9 cellular contexts compared by ENCODE assay signal in the genomic region with DNA sequence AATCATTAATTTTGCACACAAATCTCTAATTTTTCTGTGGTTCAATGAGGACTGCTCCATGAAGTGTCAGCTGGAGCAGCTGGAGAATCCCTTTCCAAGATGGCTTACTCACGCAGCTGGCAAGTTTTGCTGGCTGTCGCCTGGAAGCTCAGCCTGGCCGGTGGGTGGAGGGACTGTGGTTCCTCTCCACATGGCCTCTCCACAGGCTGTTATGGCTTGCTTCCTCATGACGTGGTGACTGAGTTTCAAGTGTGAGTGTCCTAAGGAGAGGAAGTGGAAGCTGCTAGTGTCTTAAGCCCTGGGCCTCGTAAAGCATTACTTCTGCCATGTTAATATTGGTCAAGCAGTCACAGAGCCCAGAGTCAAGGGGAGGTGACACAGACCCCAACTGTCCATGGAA. TPM values are rescaled to one million over a fixed set of nuclear protein-coding genes. Genes with fewer than 3 reads are reported as not detected.
DNase-seq lines count a peak whose midpoint lies in the region; ATAC-seq and TF ChIP-seq lines count a peak whose summit lies in the region.
"Had no signal": no experiment of that assay in that cellular context is flagged by ENCODE, and none has a peak within 500 bp of the region (broad histone marks: within the 10 kb centered on the region; RNA-seq: fewer than 3 reads in every experiment).

No MANE protein-coding gene starts in this region.

- no peaks in the 10 kb centered on the region for H3K4me1 Mint-ChIP-seq in stimulated activated effector memory CD8-positive, alpha-beta T cell treated with anti-CD3 and anti-CD28 coated beads, Interleukin-12 subunit alpha, Interleukin-12 subunit beta, amount 100 ng/mL, for 72 hours

- H3K27ac ChIP-seq in psoas muscle = no peak overlapping the region

- H3K4me3 ChIP-seq in foreskin fibroblast (ENCODE audit: low read depth in 1 of 2, low read length in 2 of 2) (no peak overlapping the region), psoas muscle (no peak overlapping the region)

- no peaks in the 10 kb centered on the region for H3K36me3 Mint-ChIP-seq in stimulated activated effector memory CD8-positive, alpha-beta T cell treated with anti-CD3 and anti-CD28 coated beads, Interleukin-12 subunit alpha, Interleukin-12 subunit beta, amount 100 ng/mL, for 72 hours

- 34 to 50% (median 46%) methylated on average over 5 of the region's 5 CpGs for WGBS in psoas muscle, 3 donors

- no peak overlapping the region for H3K27ac Mint-ChIP-seq in stimulated activated effector memory CD8-positive, alpha-beta T cell treated with anti-CD3 and anti-CD28 coated beads, Interleukin-12 subunit alpha, Interleukin-12 subunit beta, amount 100 ng/mL, for 72 hours
- H3K27ac Mint-ChIP-seq: H9 had no signal

- no peaks in the 10 kb centered on the region for H3K9me3 ChIP-seq in psoas muscle

- DNase-seq in GM03348 (ENCODE audit: low spot score) (peak; percentile 86), RPMI7951 (ENCODE audit: low read depth) (peak; percentile 55), foreskin fibroblast (peak; percentile 65 to 77), psoas muscle (peak; percentile 73 to 83), GOT3 (lab: John Stamatoyannopoulos, UW) (no peak)
- no peak for DNase-seq in stimulated activated effector memory CD8-positive, alpha-beta T cell treated with anti-CD3 and anti-CD28 coated beads, Interleukin-12 subunit alpha, Interleukin-12 subunit beta, amount 100 ng/mL, for 72 hours (ENCODE audit: low spot score in 2 of 2)
- DNase-seq: H9 had no signal

- intact Hi-C loops in psoas muscle (cut with DNase I) = loop anchor here in 1 of 2 donors (10.0 kb wide), 1 partner anchor 487 kb away; no protein-coding TSS in a partner anchor

- ATAC-seq in psoas muscle (peak; percentile 41 to 54 (median 51)), GM18520 (IDR thresholded peaks at IDR 0.05; ENCODE audit: unreplicated experiment) (no peak), GM21447 (IDR thresholded peaks at IDR 0.05; ENCODE audit: unreplicated experiment) (no peak)
- no peak for ATAC-seq in stimulated activated effector memory CD8-positive, alpha-beta T cell treated with anti-CD3 and anti-CD28 coated beads, Interleukin-12 subunit alpha, Interleukin-12 subunit beta, amount 100 ng/mL, for 72 hours

- H3K9me3 Mint-ChIP-seq in stimulated activated effector memory CD8-positive, alpha-beta T cell treated with anti-CD3 and anti-CD28 coated beads, Interleukin-12 subunit alpha, Interleukin-12 subunit beta, amount 100 ng/mL, for 72 hours = no peaks in the 10 kb centered on the region

- no peak overlapping the region for H3K4me3 Mint-ChIP-seq in stimulated activated effector memory CD8-positive, alpha-beta T cell treated with anti-CD3 and anti-CD28 coated beads, Interleukin-12 subunit alpha, Interleukin-12 subunit beta, amount 100 ng/mL, for 72 hours
- H3K4me3 Mint-ChIP-seq: H9 had no signal

- no peaks in the 10 kb centered on the region for H3K36me3 ChIP-seq in psoas muscle (ENCODE audit: insufficient read depth in 1 of 2, low read depth in 1 of 2)

- TF ChIP-seq CTCF in foreskin fibroblast (IDR thresholded peaks at IDR 0.05; ENCODE audit: low read depth, low read length) (no peak), psoas muscle (IDR thresholded peaks at IDR 0.05) (no peak)

- no peaks in the 10 kb centered on the region for H3K4me1 ChIP-seq in psoas muscle

- peaks cover 0 to 5% (median 0%) of the 10 kb centered on the region in 3 donors for H3K27me3 ChIP-seq in psoas muscle (ENCODE audit: insufficient read depth in 3 of 3, low read length in 2 of 3)

RNA-seq across cellular contexts. Expression of gene NRIP3, which starts 14.0 kb away (rescaled TPM):
- 31.7 and 31.8 TPM in 2 replicates for total RNA-seq in RPMI7951 (2014; rRNA removed; shearing (Covaris generic))
- total RNA-seq in psoas muscle = under 1 TPM; 0.09 to 0.37 (median 0.18) TPM
- polyA plus RNA-seq in psoas muscle = 1 to 10 TPM in 1 of 3 donors, under 1 TPM in 1, not detected in 1; 0.23 to 2.1 TPM

RNA-seq across cellular contexts. Expression of gene TMEM9B, which starts 53.5 kb away (rescaled TPM):
- 38.4 and 40.6 TPM in 2 replicates for total RNA-seq in RPMI7951 (2014; rRNA removed; shearing (Covaris generic))
- 10 to 100 TPM; 32.1 to 54.5 (median 36.0) TPM for total RNA-seq in psoas muscle
- polyA plus RNA-seq in psoas muscle = 10 to 100 TPM; 40.7 to 83.4 (median 73.3) TPM

Comparison
In these comparisons a context has a peak if more than half of its experiments do, and no peak if none do; other contexts are left out.
1. DNase-seq: peak in GM03348 (single experiment), RPMI7951 (single experiment), foreskin fibroblast (2 of 2) and psoas muscle (2 of 2); none in stimulated activated effector memory CD8-positive, alpha-beta T cell treated with anti-CD3 and anti-CD28 coated beads, Interleukin-12 subunit alpha, Interleukin-12 subunit beta, amount 100 ng/mL, for 72 hours (0 of 2) and GOT3 (single experiment).
2. ATAC-seq: peak in psoas muscle (4 of 4); none in stimulated activated effector memory CD8-positive, alpha-beta T cell treated with anti-CD3 and anti-CD28 coated beads, Interleukin-12 subunit alpha, Interleukin-12 subunit beta, amount 100 ng/mL, for 72 hours (single experiment), GM18520 (single experiment) and GM21447 (single experiment).
3. RNA of gene NRIP3, which starts 14.0 kb away (total RNA-seq): 31.7 to 31.8 TPM in RPMI7951; 0.09 to 0.37 TPM in psoas muscle; every median in the first group is over 10 times any median in the second.